In the genomic region with DNA sequence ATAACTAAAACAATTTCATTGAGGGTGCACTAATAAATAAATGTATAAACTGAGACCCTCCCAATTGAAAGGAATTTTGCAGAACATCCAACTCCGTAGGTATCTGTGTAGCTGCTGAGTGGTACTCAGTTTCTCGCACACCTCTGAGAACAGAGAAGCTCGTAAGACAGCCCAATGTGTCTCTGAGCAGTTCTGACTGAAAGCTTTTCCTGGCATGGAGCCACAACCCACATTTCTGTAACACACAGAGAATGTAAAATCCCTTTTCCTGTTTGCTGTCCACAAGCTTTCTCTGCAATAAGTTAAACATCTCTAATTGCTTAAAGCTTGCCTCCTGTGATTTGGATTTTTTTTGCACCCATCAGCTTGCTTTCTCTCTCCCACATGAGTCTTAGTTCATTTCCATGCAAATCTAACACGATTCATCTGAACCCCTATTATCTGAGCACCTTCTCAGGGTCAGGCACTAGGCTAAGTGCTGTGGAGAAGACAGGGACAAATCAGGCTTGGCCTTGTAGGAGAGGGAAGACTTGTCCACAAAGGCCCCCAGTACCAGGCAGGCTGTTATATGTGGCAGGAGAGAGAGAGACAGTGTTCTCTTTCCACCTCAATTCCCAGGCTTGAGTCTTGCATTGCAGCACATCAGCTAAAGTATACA, we compare ENCODE assay signal across 12 cellular contexts. TPM values are rescaled to one million over a fixed set of nuclear protein-coding genes. Genes with fewer than 3 reads are reported as not detected.
A peak's percentile ranks its signal among the peaks of the same experiment; 100 is the strongest.
DNase-seq lines count a peak whose midpoint lies in the region; ATAC-seq and TF ChIP-seq lines count a peak whose summit lies in the region.
"Had no signal": no experiment of that assay in that cellular context is flagged by ENCODE, and none has a peak within 500 bp of the region (broad histone marks: within the 10 kb centered on the region; RNA-seq: fewer than 3 reads in every experiment).

No MANE protein-coding gene starts in this region.

- ATAC-seq in activated naive CD8-positive, alpha-beta T cell treated with anti-CD3 and anti-CD28 coated beads, Interleukin-2, amount 10 ng/mL, durations not matched to agents 7 days and 5 days (ENCODE audit: low read depth): peak; percentile 42
- ATAC-seq in stimulated activated naive CD8-positive, alpha-beta T cell treated with anti-CD3 and anti-CD28 coated beads, Interleukin-15, amount 100 ng/mL, for 72 hours: peak; percentile 70
- ATAC-seq: CD8-positive, alpha-beta T cell had no signal

- no peak overlapping the region for H3K9ac ChIP-seq in fibroblast of lung (ENCODE audit: insufficient read depth, low read length)

- H3K27ac ChIP-seq in fibroblast of lung (ENCODE audit: insufficient read depth, low read length) (no peak overlapping the region), ovary (no peak overlapping the region)
- H3K27ac ChIP-seq: neutrophil had no signal

- H3K27me3 ChIP-seq in fibroblast of lung (ENCODE audit: control insufficient read depth, insufficient read depth, low read length) (no peaks in the 10 kb centered on the region), ovary (no peaks in the 10 kb centered on the region), H7 (ENCODE audit: control insufficient read depth, insufficient read depth, low read length) (no peaks in the 10 kb centered on the region)

- peaks cover 15% of the 10 kb centered on the region for H3K27me3 Mint-ChIP-seq in activated naive CD8-positive, alpha-beta T cell treated with anti-CD3 and anti-CD28 coated beads, Interleukin-2, amount 10 ng/mL, durations not matched to agents 7 days and 5 days
- H3K27me3 Mint-ChIP-seq in activated naive CD8-positive, alpha-beta T cell treated with anti-CD3 and anti-CD28 coated beads for 36 hours: peaks cover 9% of the 10 kb centered on the region
- H3K27me3 Mint-ChIP-seq in stimulated activated naive CD8-positive, alpha-beta T cell treated with anti-CD3 and anti-CD28 coated beads, Interleukin-15, amount 100 ng/mL, for 72 hours: peaks cover 16% of the 10 kb centered on the region

- H3K36me3 Mint-ChIP-seq in activated naive CD8-positive, alpha-beta T cell treated with anti-CD3 and anti-CD28 coated beads, Interleukin-2, amount 10 ng/mL, durations not matched to agents 7 days and 5 days: no peaks in the 10 kb centered on the region
- H3K36me3 Mint-ChIP-seq in activated naive CD8-positive, alpha-beta T cell treated with anti-CD3 and anti-CD28 coated beads for 36 hours: peaks cover 3% of the 10 kb centered on the region
- H3K36me3 Mint-ChIP-seq: CD8-positive, alpha-beta T cell had no signal

- peaks cover 4% of the 10 kb centered on the region for H3K9me3 Mint-ChIP-seq in activated naive CD8-positive, alpha-beta T cell treated with anti-CD3 and anti-CD28 coated beads, Interleukin-2, amount 10 ng/mL, durations not matched to agents 7 days and 5 days
- H3K9me3 Mint-ChIP-seq in activated naive CD8-positive, alpha-beta T cell treated with anti-CD3 and anti-CD28 coated beads for 36 hours: no peaks in the 10 kb centered on the region
- peaks cover 0 to 8% of the 10 kb centered on the region in 2 donors for H3K9me3 Mint-ChIP-seq in stimulated activated naive CD8-positive, alpha-beta T cell treated with anti-CD3 and anti-CD28 coated beads, Interleukin-15, amount 100 ng/mL, for 72 hours

- peaks cover 3% of the 10 kb centered on the region for H3K4me1 Mint-ChIP-seq in activated naive CD8-positive, alpha-beta T cell treated with anti-CD3 and anti-CD28 coated beads, Interleukin-2, amount 10 ng/mL, durations not matched to agents 7 days and 5 days
- H3K4me1 Mint-ChIP-seq in activated naive CD8-positive, alpha-beta T cell treated with anti-CD3 and anti-CD28 coated beads for 36 hours: peaks cover 5% of the 10 kb centered on the region
- H3K4me1 Mint-ChIP-seq in stimulated activated naive CD8-positive, alpha-beta T cell treated with anti-CD3 and anti-CD28 coated beads, Interleukin-15, amount 100 ng/mL, for 72 hours: peaks cover 6% of the 10 kb centered on the region

- no peaks in the 10 kb centered on the region for H3K9me3 ChIP-seq in fibroblast of lung (ENCODE audit: control insufficient read depth, insufficient read depth, low read depth, low read length)
- H3K9me3 ChIP-seq in ovary: no peaks in the 10 kb centered on the region
- H3K9me3 ChIP-seq: neutrophil had no signal

- H3K4me2 ChIP-seq in fibroblast of lung (ENCODE audit: extremely low read depth, insufficient read depth, low read length): peak overlapping the region; percentile 28

- no peaks in the 10 kb centered on the region for H4K20me1 ChIP-seq in fibroblast of lung (ENCODE audit: control insufficient read depth, extremely low read depth, insufficient read depth, low read length)

- H3K27ac Mint-ChIP-seq in activated naive CD8-positive, alpha-beta T cell treated with anti-CD3 and anti-CD28 coated beads, Interleukin-2, amount 10 ng/mL, durations not matched to agents 7 days and 5 days: no peak overlapping the region
- no peak overlapping the region for H3K27ac Mint-ChIP-seq in activated naive CD8-positive, alpha-beta T cell treated with anti-CD3 and anti-CD28 coated beads for 36 hours
- no peak overlapping the region for H3K27ac Mint-ChIP-seq in stimulated activated naive CD8-positive, alpha-beta T cell treated with anti-CD3 and anti-CD28 coated beads, Interleukin-15, amount 100 ng/mL, for 72 hours
- H3K27ac Mint-ChIP-seq: CD8-positive, alpha-beta T cell had no signal

- no peaks in the 10 kb centered on the region for H3K79me2 ChIP-seq in fibroblast of lung (ENCODE audit: control insufficient read depth, insufficient read depth, low read length)

- H3K4me3 ChIP-seq in fibroblast of lung (replicated peaks in 1 of 4; ENCODE audit: control extremely low read depth in 1 of 4, insufficient read depth in 1 of 4, low read depth in 3 of 4, low read length in 4 of 4) (no peak overlapping the region), ovary (no peak overlapping the region), H7 (ENCODE audit: insufficient read depth, low read depth, low read length) (no peak overlapping the region)

- intact Hi-C loops in ovary (cut with DNase I): no loop called here

- POLR2A ChIA-PET in activated naive CD8-positive, alpha-beta T cell treated with anti-CD3 and anti-CD28 coated beads, Interleukin-2, amount 10 ng/mL, durations not matched to agents 7 days and 5 days (lab: Charles Lee): no interaction called here

- no peak for DNase-seq in activated naive CD8-positive, alpha-beta T cell treated with anti-CD3 and anti-CD28 coated beads, Interleukin-2, amount 10 ng/mL, durations not matched to agents 7 days and 5 days
- no peak for DNase-seq in activated naive CD8-positive, alpha-beta T cell treated with anti-CD3 and anti-CD28 coated beads for 36 hours
- DNase-seq in RPMI7951 (ENCODE audit: low read depth) (peak; percentile 88), fibroblast of lung (ENCODE audit: low read depth in 2 of 2) (peak; percentile 75 to 86), ovary (no peak), activated gamma-delta T cell (lab: John Stamatoyannopoulos, UW) (no peak), H7 (no peak)
- peak in 1 of 2 donors; percentile 14 for DNase-seq in stimulated activated naive CD8-positive, alpha-beta T cell treated with anti-CD3 and anti-CD28 coated beads, Interleukin-15, amount 100 ng/mL, for 72 hours
- DNase-seq: activated CD4-positive, alpha-beta T cell treated with anti-CD3 and anti-CD28 coated beads for 48 hours; caudate nucleus had no signal

- TF ChIP-seq CTCF in fibroblast of lung (conservative IDR thresholded peaks at IDR 0.05 in 1 of 2, IDR thresholded peaks at IDR 0.05 in 1 of 2; ENCODE audit: low read depth in 1 of 2, low read length in 2 of 2) (no peak), ovary (IDR thresholded peaks at IDR 0.05) (no peak)

- no peak for TF ChIP-seq EP300 in ovary (IDR thresholded peaks at IDR 0.05)

- TF ChIP-seq POLR2A in ovary (IDR thresholded peaks at IDR 0.05): no peak

- H2AFZ ChIP-seq in fibroblast of lung (ENCODE audit: low read length): no peak overlapping the region

- WGBS in ovary, 3 donors: 54 to 61% (median 57%) methylated on average over 4 of the region's 4 CpGs

- peaks cover 7% of the 10 kb centered on the region for H3K4me1 ChIP-seq in fibroblast of lung (ENCODE audit: control insufficient read depth, extremely low read depth, insufficient read depth, low read length)
- no peaks in the 10 kb centered on the region for H3K4me1 ChIP-seq in ovary (ENCODE audit: insufficient read depth)

- H3K36me3 ChIP-seq in fibroblast of lung (ENCODE audit: control insufficient read depth, insufficient read depth, low read length): no peaks in the 10 kb centered on the region
- H3K36me3 ChIP-seq in ovary: no peaks in the 10 kb centered on the region
- no peaks in the 10 kb centered on the region for H3K36me3 ChIP-seq in H7 (replicated peaks; ENCODE audit: control insufficient read depth, insufficient read depth, low read length)
- H3K36me3 ChIP-seq: neutrophil had no signal

- no peak overlapping the region for H3K4me3 Mint-ChIP-seq in activated naive CD8-positive, alpha-beta T cell treated with anti-CD3 and anti-CD28 coated beads, Interleukin-2, amount 10 ng/mL, durations not matched to agents 7 days and 5 days
- no peak overlapping the region for H3K4me3 Mint-ChIP-seq in activated naive CD8-positive, alpha-beta T cell treated with anti-CD3 and anti-CD28 coated beads for 36 hours
- no peak overlapping the region for H3K4me3 Mint-ChIP-seq in stimulated activated naive CD8-positive, alpha-beta T cell treated with anti-CD3 and anti-CD28 coated beads, Interleukin-15, amount 100 ng/mL, for 72 hours
- H3K4me3 Mint-ChIP-seq: CD8-positive, alpha-beta T cell had no signal

RNA-seq across cellular contexts. Expression of gene COL15A1, which starts 44.2 kb away (rescaled TPM):
- total RNA-seq in activated naive CD8-positive, alpha-beta T cell treated with anti-CD3 and anti-CD28 coated beads, Interleukin-2, amount 10 ng/mL, durations not matched to agents 7 days and 5 days: under 1 TPM; 0.20 to 0.42 TPM
- total RNA-seq in activated naive CD8-positive, alpha-beta T cell treated with anti-CD3 and anti-CD28 coated beads for 36 hours: under 1 TPM in 1 of 2 experiments, not detected in 1; 0.06 TPM
- 20.2 and 21.1 TPM in 2 replicates for total RNA-seq in RPMI7951 (2014; rRNA removed; shearing (Covaris generic))
- total RNA-seq in fibroblast of lung: 41.0 and 43.9 TPM in 2 replicates
- 13.3 and 15.9 TPM in 2 replicates for polyA plus RNA-seq in fibroblast of lung
- 13.1 and 15.3 TPM in 2 replicates for polyA plus RNA-seq in fibroblast of lung (2012)
- 12.2 and 12.6 TPM in 2 replicates for polyA minus RNA-seq in fibroblast of lung (ENCODE audit: low replicate concordance)
- 100 to 1,000 TPM in 1 of 7 donors, 10 to 100 TPM in 6; 12.8 to 195 (median 49.5) TPM for total RNA-seq in ovary
- polyA plus RNA-seq in ovary: 10 to 100 TPM; 28.9 to 48.6 TPM
- not detected in 2 replicates for total RNA-seq in H7 (2014; rRNA removed; shearing (Covaris generic))
- total RNA-seq: CD8-positive, alpha-beta T cell had no signal

Comparison
In these comparisons a context has a peak if more than half of its experiments do, and no peak if none do; other contexts are left out.
1. DNase-seq: peak in RPMI7951 (single experiment) and fibroblast of lung (2 of 2); none in activated naive CD8-positive, alpha-beta T cell treated with anti-CD3 and anti-CD28 coated beads, Interleukin-2, amount 10 ng/mL, durations not matched to agents 7 days and 5 days (single experiment), activated naive CD8-positive, alpha-beta T cell treated with anti-CD3 and anti-CD28 coated beads for 36 hours (single experiment), ovary (0 of 5), activated gamma-delta T cell (single experiment) and H7 (single experiment).
2. RNA of gene COL15A1, which starts 44.2 kb away (total RNA-seq): 12.8 to 195 TPM in ovary, 41.0 to 43.9 TPM in fibroblast of lung and 20.2 to 21.1 TPM in RPMI7951; 0.20 to 0.42 TPM in activated naive CD8-positive, alpha-beta T cell treated with anti-CD3 and anti-CD28 coated beads, Interleukin-2, amount 10 ng/mL, durations not matched to agents 7 days and 5 days, 0.06 TPM in activated naive CD8-positive, alpha-beta T cell treated with anti-CD3 and anti-CD28 coated beads for 36 hours and not detected in H7; every median in the first group is over 4 times any median in the second.